In the genomic region with DNA sequence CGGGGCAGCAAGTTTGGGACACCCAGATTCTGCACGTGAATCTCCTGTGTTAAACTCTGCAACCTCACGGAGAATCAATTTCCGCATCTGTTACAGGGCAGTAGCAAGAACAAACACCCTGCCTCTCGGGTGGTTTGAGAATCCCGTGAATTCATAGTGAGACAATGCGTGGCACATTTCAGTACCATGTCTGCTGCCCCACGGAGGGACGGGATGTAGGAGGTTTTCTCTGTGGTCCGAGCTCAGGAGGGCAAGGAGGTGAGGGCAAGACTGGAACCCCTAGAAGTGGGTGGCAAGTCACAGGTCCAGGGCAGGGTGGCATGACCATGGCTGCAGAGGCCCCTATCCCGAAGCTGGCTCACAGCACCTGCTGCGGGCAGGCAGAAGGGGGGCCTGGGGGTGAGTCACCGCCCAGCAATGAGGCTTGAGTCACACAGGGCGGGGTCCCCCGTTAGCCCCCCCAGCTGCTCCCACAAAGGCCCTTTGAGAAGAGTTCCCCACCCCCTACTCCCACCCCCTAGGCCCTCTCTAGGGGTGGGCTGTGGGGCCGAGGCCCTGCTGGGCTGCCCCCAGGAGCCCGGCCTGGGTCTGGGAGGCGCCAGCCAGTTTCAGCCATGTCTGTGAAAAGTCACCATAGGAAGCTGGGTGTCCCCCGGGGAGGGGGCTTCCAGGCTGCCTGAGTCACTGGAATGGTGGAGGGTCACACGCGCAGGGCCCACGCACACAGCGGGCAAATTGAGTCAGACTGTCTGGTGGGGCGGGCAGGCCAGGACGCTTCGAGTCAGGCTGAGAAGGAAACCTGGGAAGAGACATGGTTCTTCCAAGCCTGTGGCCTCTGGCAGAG, we compare ENCODE assay signal across 1 cellular context.
TF ChIP-seq lines count a peak whose summit lies in the region.

No MANE protein-coding gene starts in this region.

TF ChIP-seq in HepG2, 621 proteins besides CTCF, POLR2A, EP300 and RAD21 (continued from another document and continues in another):
- TF ChIP-seq NFYB (CRISPR knock-in tag; IDR thresholded peaks at IDR 0.05) = no peak
- no peak for TF ChIP-seq MAFK (conservative IDR thresholded peaks at IDR 0.05 in 1 of 2, IDR thresholded peaks at IDR 0.05 in 1 of 2; ENCODE audit: low read length in 2 of 2)
- no peak for TF ChIP-seq ZNF317 (CRISPR knock-in tag; IDR thresholded peaks at IDR 0.05)
- TF ChIP-seq NFATC3 (CRISPR knock-in tag; IDR thresholded peaks at IDR 0.05) = no peak
- TF ChIP-seq KLF12 (CRISPR knock-in tag; IDR thresholded peaks at IDR 0.05; ENCODE audit: borderline replicate concordance) = peak; percentile 48; the same call in 1 of the 2 replicates
- no peak for TF ChIP-seq JARID2 (CRISPR knock-in tag; IDR thresholded peaks at IDR 0.05; ENCODE audit: insufficient replicate concordance)
- TF ChIP-seq, protein P1, sequence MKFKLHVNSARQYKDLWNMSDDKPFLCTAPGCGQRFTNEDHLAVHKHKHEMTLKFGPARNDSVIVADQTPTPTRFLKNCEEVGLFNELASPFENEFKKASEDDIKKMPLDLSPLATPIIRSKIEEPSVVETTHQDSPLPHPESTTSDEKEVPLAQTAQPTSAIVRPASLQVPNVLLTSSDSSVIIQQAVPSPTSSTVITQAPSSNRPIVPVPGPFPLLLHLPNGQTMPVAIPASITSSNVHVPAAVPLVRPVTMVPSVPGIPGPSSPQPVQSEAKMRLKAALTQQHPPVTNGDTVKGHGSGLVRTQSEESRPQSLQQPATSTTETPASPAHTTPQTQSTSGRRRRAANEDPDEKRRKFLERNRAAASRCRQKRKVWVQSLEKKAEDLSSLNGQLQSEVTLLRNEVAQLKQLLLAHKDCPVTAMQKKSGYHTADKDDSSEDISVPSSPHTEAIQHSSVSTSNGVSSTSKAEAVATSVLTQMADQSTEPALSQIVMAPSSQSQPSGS (CRISPR knock-in tag; IDR thresholded peaks at IDR 0.05) = no peak
- TF ChIP-seq ZNF589 (CRISPR knock-in tag; conservative IDR thresholded peaks at IDR 0.05) = no peak
- peak; percentile 77 for TF ChIP-seq HNRNPK (IDR thresholded peaks at IDR 0.05; ENCODE audit: low read depth, low read length, poor library complexity, severe bottlenecking)
- TF ChIP-seq GATAD2A (CRISPR knock-in tag; IDR thresholded peaks at IDR 0.05) = peak; percentile 73
- no peak for TF ChIP-seq ZFP82 (CRISPR knock-in tag; IDR thresholded peaks at IDR 0.05; ENCODE audit: borderline replicate concordance)
- no peak for TF ChIP-seq ZNF709 (CRISPR knock-in tag; IDR thresholded peaks at IDR 0.05)
- TF ChIP-seq DPF2 (CRISPR knock-in tag; IDR thresholded peaks at IDR 0.05; ENCODE audit: borderline replicate concordance, low read depth) = peak; percentile 58; the same call in 1 of the 2 replicates
- no peak for TF ChIP-seq ATRX (CRISPR knock-in tag; IDR thresholded peaks at IDR 0.05; ENCODE audit: borderline replicate concordance)
- TF ChIP-seq ZMYM3 (CRISPR knock-in tag; IDR thresholded peaks at IDR 0.05) = no peak
- no peak for TF ChIP-seq ZFP36 (IDR thresholded peaks at IDR 0.05; ENCODE audit: borderline replicate concordance, low read depth, low read length, partially characterized antibody)
- no peak for TF ChIP-seq ZMAT5 (CRISPR knock-in tag; IDR thresholded peaks at IDR 0.05; ENCODE audit: borderline replicate concordance, low read depth)
- TF ChIP-seq BHLHE40 (IDR thresholded peaks at IDR 0.05; ENCODE audit: low read length) = peak; percentile 56
- peak; percentile 64 for TF ChIP-seq RBFOX2 (IDR thresholded peaks at IDR 0.05; ENCODE audit: low read depth, low read length)
- TF ChIP-seq, protein P2, sequence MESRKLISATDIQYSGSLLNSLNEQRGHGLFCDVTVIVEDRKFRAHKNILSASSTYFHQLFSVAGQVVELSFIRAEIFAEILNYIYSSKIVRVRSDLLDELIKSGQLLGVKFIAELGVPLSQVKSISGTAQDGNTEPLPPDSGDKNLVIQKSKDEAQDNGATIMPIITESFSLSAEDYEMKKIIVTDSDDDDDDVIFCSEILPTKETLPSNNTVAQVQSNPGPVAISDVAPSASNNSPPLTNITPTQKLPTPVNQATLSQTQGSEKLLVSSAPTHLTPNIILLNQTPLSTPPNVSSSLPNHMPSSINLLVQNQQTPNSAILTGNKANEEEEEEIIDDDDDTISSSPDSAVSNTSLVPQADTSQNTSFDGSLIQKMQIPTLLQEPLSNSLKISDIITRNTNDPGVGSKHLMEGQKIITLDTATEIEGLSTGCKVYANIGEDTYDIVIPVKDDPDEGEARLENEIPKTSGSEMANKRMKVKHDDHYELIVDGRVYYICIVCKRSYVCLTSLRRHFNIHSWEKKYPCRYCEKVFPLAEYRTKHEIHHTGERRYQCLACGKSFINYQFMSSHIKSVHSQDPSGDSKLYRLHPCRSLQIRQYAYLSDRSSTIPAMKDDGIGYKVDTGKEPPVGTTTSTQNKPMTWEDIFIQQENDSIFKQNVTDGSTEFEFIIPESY (CRISPR knock-in tag; IDR thresholded peaks at IDR 0.05) = peak; percentile 34; the same call in 1 of the 2 replicates
- TF ChIP-seq POLR2AphosphoS2 (IDR thresholded peaks at IDR 0.05; ENCODE audit: low read depth, low read length) = no peak
- no peak for TF ChIP-seq CCDC6 (CRISPR knock-in tag; IDR thresholded peaks at IDR 0.05)
- TF ChIP-seq ZNF251 (CRISPR knock-in tag; IDR thresholded peaks at IDR 0.05) = no peak
- 0 out of 2 replicates have a peak, but pooled peaks have one; percentile 28 for TF ChIP-seq ZNF678 (CRISPR knock-in tag; IDR thresholded peaks at IDR 0.05)
- no peak for TF ChIP-seq E2F1 (CRISPR knock-in tag; IDR thresholded peaks at IDR 0.05)
- no peak for TF ChIP-seq TRIM22 (IDR thresholded peaks at IDR 0.05)
- no peak for TF ChIP-seq PAWR (CRISPR knock-in tag; IDR thresholded peaks at IDR 0.05; ENCODE audit: borderline replicate concordance)
- TF ChIP-seq SRSF1 (optimal IDR thresholded peaks at IDR 0.05; ENCODE audit: low read depth, low read length) = peak; percentile 90
- TF ChIP-seq GLI4 (CRISPR knock-in tag; IDR thresholded peaks at IDR 0.05; ENCODE audit: borderline replicate concordance) = no peak
- TF ChIP-seq ZBTB10 (CRISPR knock-in tag; IDR thresholded peaks at IDR 0.05; ENCODE audit: borderline replicate concordance) = peak; percentile 93; the same call in 1 of the 2 replicates
- TF ChIP-seq ZNF350 (CRISPR knock-in tag; IDR thresholded peaks at IDR 0.05; ENCODE audit: borderline replicate concordance, low read depth) = peak; percentile 38; the same call in 1 of the 2 replicates
- TF ChIP-seq MIER3 (CRISPR knock-in tag; IDR thresholded peaks at IDR 0.05; ENCODE audit: borderline replicate concordance) = peak; percentile 52; the same call in 1 of the 2 replicates
- TF ChIP-seq ZNF703 (CRISPR knock-in tag; IDR thresholded peaks at IDR 0.05; ENCODE audit: borderline replicate concordance) = no peak
- TF ChIP-seq, protein P3, sequence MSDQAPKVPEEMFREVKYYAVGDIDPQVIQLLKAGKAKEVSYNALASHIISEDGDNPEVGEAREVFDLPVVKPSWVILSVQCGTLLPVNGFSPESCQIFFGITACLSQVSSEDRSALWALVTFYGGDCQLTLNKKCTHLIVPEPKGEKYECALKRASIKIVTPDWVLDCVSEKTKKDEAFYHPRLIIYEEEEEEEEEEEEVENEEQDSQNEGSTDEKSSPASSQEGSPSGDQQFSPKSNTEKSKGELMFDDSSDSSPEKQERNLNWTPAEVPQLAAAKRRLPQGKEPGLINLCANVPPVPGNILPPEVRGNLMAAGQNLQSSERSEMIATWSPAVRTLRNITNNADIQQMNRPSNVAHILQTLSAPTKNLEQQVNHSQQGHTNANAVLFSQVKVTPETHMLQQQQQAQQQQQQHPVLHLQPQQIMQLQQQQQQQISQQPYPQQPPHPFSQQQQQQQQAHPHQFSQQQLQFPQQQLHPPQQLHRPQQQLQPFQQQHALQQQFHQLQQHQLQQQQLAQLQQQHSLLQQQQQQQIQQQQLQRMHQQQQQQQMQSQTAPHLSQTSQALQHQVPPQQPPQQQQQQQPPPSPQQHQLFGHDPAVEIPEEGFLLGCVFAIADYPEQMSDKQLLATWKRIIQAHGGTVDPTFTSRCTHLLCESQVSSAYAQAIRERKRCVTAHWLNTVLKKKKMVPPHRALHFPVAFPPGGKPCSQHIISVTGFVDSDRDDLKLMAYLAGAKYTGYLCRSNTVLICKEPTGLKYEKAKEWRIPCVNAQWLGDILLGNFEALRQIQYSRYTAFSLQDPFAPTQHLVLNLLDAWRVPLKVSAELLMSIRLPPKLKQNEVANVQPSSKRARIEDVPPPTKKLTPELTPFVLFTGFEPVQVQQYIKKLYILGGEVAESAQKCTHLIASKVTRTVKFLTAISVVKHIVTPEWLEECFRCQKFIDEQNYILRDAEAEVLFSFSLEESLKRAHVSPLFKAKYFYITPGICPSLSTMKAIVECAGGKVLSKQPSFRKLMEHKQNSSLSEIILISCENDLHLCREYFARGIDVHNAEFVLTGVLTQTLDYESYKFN (CRISPR knock-in tag; conservative IDR thresholded peaks at IDR 0.05) = peak; percentile 64
- no peak for TF ChIP-seq KDM1A (CRISPR knock-in tag; IDR thresholded peaks at IDR 0.05)
- TF ChIP-seq ZFP41 (CRISPR knock-in tag; IDR thresholded peaks at IDR 0.05; ENCODE audit: borderline replicate concordance) = no peak
- no peak; the same call in 1 of the 2 replicates for TF ChIP-seq ETV5 (CRISPR knock-in tag; IDR thresholded peaks at IDR 0.05; ENCODE audit: borderline replicate concordance)
- no peak for TF ChIP-seq HDAC1 (CRISPR knock-in tag; IDR thresholded peaks at IDR 0.05)
- TF ChIP-seq RAD51 (IDR thresholded peaks at IDR 0.05; ENCODE audit: borderline replicate concordance) = no peak
- no peak; the same call in 1 of the 2 replicates for TF ChIP-seq ZNF761 (CRISPR knock-in tag; conservative IDR thresholded peaks at IDR 0.05)
- TF ChIP-seq NFIC (IDR thresholded peaks at IDR 0.05; ENCODE audit: low read length) = no peak
- TF ChIP-seq ZC3H4 (CRISPR knock-in tag; IDR thresholded peaks at IDR 0.05; ENCODE audit: borderline replicate concordance) = no peak; the same call in 1 of the 2 replicates
- no peak for TF ChIP-seq AHR (CRISPR knock-in tag; IDR thresholded peaks at IDR 0.05)
- TF ChIP-seq MIER2 (CRISPR knock-in tag; IDR thresholded peaks at IDR 0.05) = no peak
- TF ChIP-seq TCF7 (IDR thresholded peaks at IDR 0.05; ENCODE audit: low read depth) = no peak
- no peak for TF ChIP-seq NCOA1 (CRISPR knock-in tag; IDR thresholded peaks at IDR 0.05)
- TF ChIP-seq ZNF343 (CRISPR knock-in tag; IDR thresholded peaks at IDR 0.05) = no peak
- no peak for TF ChIP-seq ZNF569 (CRISPR knock-in tag; IDR thresholded peaks at IDR 0.05; ENCODE audit: borderline replicate concordance)
- TF ChIP-seq MXD4 (CRISPR knock-in tag; IDR thresholded peaks at IDR 0.05) = no peak
- TF ChIP-seq NR2C2 (CRISPR knock-in tag; IDR thresholded peaks at IDR 0.05; ENCODE audit: borderline replicate concordance) = no peak
- no peak for TF ChIP-seq PRMT3 (CRISPR knock-in tag; IDR thresholded peaks at IDR 0.05; ENCODE audit: borderline replicate concordance, low read depth)
- TF ChIP-seq ZNF530 (CRISPR knock-in tag; IDR thresholded peaks at IDR 0.05; ENCODE audit: low read depth) = no peak
- TF ChIP-seq ZNF446 (CRISPR knock-in tag; IDR thresholded peaks at IDR 0.05) = no peak
- TF ChIP-seq TEAD3 (CRISPR knock-in tag; optimal IDR thresholded peaks at IDR 0.05; ENCODE audit: borderline replicate concordance) = peak; percentile 98
- no peak for TF ChIP-seq RFX1 (IDR thresholded peaks at IDR 0.05)
